In the genomic region with DNA sequence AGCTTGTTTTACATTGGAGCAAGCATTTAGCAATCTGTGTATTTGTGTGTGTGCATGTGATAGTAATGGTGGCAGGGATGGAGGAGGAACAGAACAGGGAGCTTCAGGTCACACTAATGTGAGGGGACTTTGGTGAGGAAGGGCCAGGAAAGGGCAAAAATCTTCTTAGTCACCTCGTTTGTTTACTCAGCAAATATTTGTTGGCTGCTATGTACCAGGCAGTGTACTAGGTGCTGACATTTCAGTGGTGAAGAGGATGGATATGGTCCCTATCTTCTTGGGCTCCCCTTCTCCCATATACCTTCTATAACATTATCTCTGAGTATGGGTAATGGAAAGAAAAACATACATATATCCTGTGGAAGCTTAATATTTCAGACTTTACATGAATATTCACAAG, we compare ENCODE assay signal across 11 cellular contexts. TPM values are rescaled to one million over a fixed set of nuclear protein-coding genes. Genes with fewer than 3 reads are reported as not detected.
DNase-seq lines count a peak whose midpoint lies in the region; ATAC-seq and TF ChIP-seq lines count a peak whose summit lies in the region.
"Had no signal": no experiment of that assay in that cellular context is flagged by ENCODE, and none has a peak within 500 bp of the region (broad histone marks: within the 10 kb centered on the region; RNA-seq: fewer than 3 reads in every experiment).

No MANE protein-coding gene starts in this region.

- H3K4me1 Mint-ChIP-seq in activated naive CD4-positive, alpha-beta T cell treated with anti-CD3 and anti-CD28 coated beads, Interleukin-2, amount 10 ng/mL, durations not matched to agents 7 days and 5 days = peaks cover 8% of the 10 kb centered on the region
- H3K4me1 Mint-ChIP-seq: neural crest cell had no signal

- H3K27me3 ChIP-seq in fibroblast of lung (ENCODE audit: control insufficient read depth, insufficient read depth, low read length) (no peaks in the 10 kb centered on the region), aorta (ENCODE audit: control insufficient read depth in 1 of 2, insufficient read depth in 2 of 2, low read length in 1 of 2) (no peaks in the 10 kb centered on the region), upper lobe of right lung (no peaks in the 10 kb centered on the region)

- no peaks in the 10 kb centered on the region for H3K36me3 Mint-ChIP-seq in activated naive CD4-positive, alpha-beta T cell treated with anti-CD3 and anti-CD28 coated beads, Interleukin-2, amount 10 ng/mL, durations not matched to agents 7 days and 5 days

- H3K27ac ChIP-seq in fibroblast of lung (ENCODE audit: insufficient read depth, low read length) (peak overlapping the region; percentile 70), aorta (ENCODE audit: low read depth in 1 of 2, low read length in 2 of 2) (peak overlapping the region; percentile 16 to 92), upper lobe of right lung (no peak overlapping the region)
- H3K27ac ChIP-seq: BLaER1 had no signal

- CTCF ChIA-PET in activated naive CD4-positive, alpha-beta T cell treated with anti-CD3 and anti-CD28 coated beads, Interleukin-2, amount 10 ng/mL, durations not matched to agents 7 days and 5 days (lab: Charles Lee) = no interaction called here

- no peaks in the 10 kb centered on the region for H4K20me1 ChIP-seq in fibroblast of lung (ENCODE audit: control insufficient read depth, extremely low read depth, insufficient read depth, low read length)
- H4K20me1 ChIP-seq: BLaER1 had no signal

- no peak for DNase-seq in activated naive CD4-positive, alpha-beta T cell treated with anti-CD3 and anti-CD28 coated beads, Interleukin-2, amount 10 ng/mL, durations not matched to agents 7 days and 5 days
- no peak for DNase-seq in activated naive CD4-positive, alpha-beta T cell (lab: John Stamatoyannopoulos, UW)
- DNase-seq in NCI-H460 (ENCODE audit: extremely low read depth, low read depth) (peak; percentile 25), fibroblast of lung (ENCODE audit: low read depth in 2 of 2) (no peak), aorta (no peak), upper lobe of right lung (no peak)
- no peak for DNase-seq in activated CD4-positive, alpha-beta T cell treated with anti-CD3 and anti-CD28 coated beads for 1 hour
- DNase-seq: NCI-H1930 had no signal

- H3K36me3 ChIP-seq in fibroblast of lung (ENCODE audit: control insufficient read depth, insufficient read depth, low read length) (no peaks in the 10 kb centered on the region), aorta (ENCODE audit: control insufficient read depth in 1 of 2, insufficient read depth in 2 of 2, low read length in 1 of 2) (no peaks in the 10 kb centered on the region), upper lobe of right lung (no peaks in the 10 kb centered on the region)
- H3K36me3 ChIP-seq: BLaER1 had no signal

- intact Hi-C loops in aorta (cut with DNase I) = no loop called here
- intact Hi-C loops in upper lobe of right lung (cut with DNase I) = no loop called here

- peak overlapping the region; percentile 75 for H3K4me2 ChIP-seq in fibroblast of lung (ENCODE audit: extremely low read depth, insufficient read depth, low read length)
- H3K4me2 ChIP-seq: BLaER1 had no signal

- H3K4me1 ChIP-seq in fibroblast of lung (ENCODE audit: control insufficient read depth, extremely low read depth, insufficient read depth, low read length) (peaks cover 5% of the 10 kb centered on the region), aorta (ENCODE audit: control insufficient read depth in 1 of 2, insufficient read depth in 2 of 2, low read length in 2 of 2) (peaks cover 0 to 5% of the 10 kb centered on the region in 2 donors), upper lobe of right lung (no peaks in the 10 kb centered on the region)
- H3K4me1 ChIP-seq: BLaER1 had no signal

- no peak overlapping the region for H3K4me3 Mint-ChIP-seq in activated naive CD4-positive, alpha-beta T cell treated with anti-CD3 and anti-CD28 coated beads, Interleukin-2, amount 10 ng/mL, durations not matched to agents 7 days and 5 days
- H3K4me3 Mint-ChIP-seq: neural crest cell had no signal

- no peaks in the 10 kb centered on the region for H3K27me3 Mint-ChIP-seq in activated naive CD4-positive, alpha-beta T cell treated with anti-CD3 and anti-CD28 coated beads, Interleukin-2, amount 10 ng/mL, durations not matched to agents 7 days and 5 days

- TF ChIP-seq CTCF in fibroblast of lung (conservative IDR thresholded peaks at IDR 0.05 in 1 of 2, IDR thresholded peaks at IDR 0.05 in 1 of 2; ENCODE audit: low read depth in 1 of 2, low read length in 2 of 2) (no peak), upper lobe of right lung (IDR thresholded peaks at IDR 0.05) (no peak)

- H2AFZ ChIP-seq in fibroblast of lung (ENCODE audit: low read length) = no peak overlapping the region

- peak overlapping the region; percentile 60 for H3K27ac Mint-ChIP-seq in activated naive CD4-positive, alpha-beta T cell treated with anti-CD3 and anti-CD28 coated beads, Interleukin-2, amount 10 ng/mL, durations not matched to agents 7 days and 5 days

- no peaks in the 10 kb centered on the region for H3K9me3 Mint-ChIP-seq in activated naive CD4-positive, alpha-beta T cell treated with anti-CD3 and anti-CD28 coated beads, Interleukin-2, amount 10 ng/mL, durations not matched to agents 7 days and 5 days

- ATAC-seq in aorta (ENCODE audit: low FRiP score) = no peak
- ATAC-seq in GM19035 (IDR thresholded peaks at IDR 0.05; ENCODE audit: unreplicated experiment) = no peak
- ATAC-seq in upper lobe of right lung = no peak

- H3K4me3 ChIP-seq in fibroblast of lung (replicated peaks in 1 of 4; ENCODE audit: control extremely low read depth in 1 of 4, insufficient read depth in 1 of 4, low read depth in 3 of 4, low read length in 4 of 4) (peak overlapping the region in 1 of 4 experiments; percentile 48), aorta (ENCODE audit: low read length in 2 of 2) (no peak overlapping the region), upper lobe of right lung (no peak overlapping the region)
- H3K4me3 ChIP-seq: BLaER1 had no signal

- H3K79me2 ChIP-seq in fibroblast of lung (ENCODE audit: control insufficient read depth, insufficient read depth, low read length) = no peaks in the 10 kb centered on the region

- H3K9me3 ChIP-seq in fibroblast of lung (ENCODE audit: control insufficient read depth, insufficient read depth, low read depth, low read length) = no peaks in the 10 kb centered on the region
- H3K9me3 ChIP-seq in aorta (ENCODE audit: control insufficient read depth, low read length) = no peaks in the 10 kb centered on the region
- no peaks in the 10 kb centered on the region for H3K9me3 ChIP-seq in upper lobe of right lung
- H3K9me3 ChIP-seq: BLaER1 had no signal

- H3K9ac ChIP-seq in fibroblast of lung (ENCODE audit: insufficient read depth, low read length) = no peak overlapping the region
- H3K9ac ChIP-seq: BLaER1 had no signal

- WGBS in aorta, 2 donors = 24 to 36% methylated on average over 1 of the region's 1 CpG

RNA-seq across cellular contexts. Expression of gene HDAC8, which starts 48.5 kb away (rescaled TPM):
- 25.4 and 29.8 TPM in 2 replicates for total RNA-seq in NCI-H460 (2014; rRNA removed; shearing (Covaris generic))
- polyA plus RNA-seq in NCI-H460 (2014; cell fraction: nucleus; rRNA removed) = 22.1 and 24.4 TPM in 2 replicates
- total RNA-seq in fibroblast of lung (22.3 and 25.9 TPM in 2 replicates), aorta (10 to 100 TPM; 40.0 to 46.4 TPM), upper lobe of right lung (27.0 TPM)
- polyA plus RNA-seq in fibroblast of lung (18.9 and 25.9 TPM in 2 replicates), aorta (10 to 100 TPM; 16.8 to 24.5 TPM)
- 21.4 and 21.5 TPM in 2 replicates for polyA plus RNA-seq in fibroblast of lung (2012)
- 8.8 and 33.4 TPM in 2 replicates for polyA minus RNA-seq in fibroblast of lung (ENCODE audit: low replicate concordance)
